ENCODE assay signal across 16 cellular contexts in genomic region chr10:88651131-88651541, GRCh38. TPM values are rescaled to one million over a fixed set of nuclear protein-coding genes. Genes with fewer than 3 reads are reported as not detected.
DNase-seq lines count a peak whose midpoint lies in the region; ATAC-seq, FAIRE-seq and TF ChIP-seq lines count a peak whose summit lies in the region.
"Had no signal": no experiment of that assay in that cellular context is flagged by ENCODE, and none has a peak within 500 bp of the region (broad histone marks: within the 10 kb centered on the region; RNA-seq: fewer than 3 reads in every experiment).

No MANE protein-coding gene starts in this region.

- H4K20me1 ChIP-seq in keratinocyte (ENCODE audit: control insufficient read depth, extremely low read depth, insufficient read depth, low read length): no peaks in the 10 kb centered on the region

- no peak overlapping the region for H3K9ac ChIP-seq in keratinocyte (ENCODE audit: control insufficient read depth, extremely low read depth, insufficient read depth, low read length)

- no peak for ATAC-seq in HG02588 (IDR thresholded peaks at IDR 0.05; ENCODE audit: unreplicated experiment)
- ATAC-seq: effector memory CD8-positive, alpha-beta T cell had no signal

- peak overlapping the region; percentile 48 for H3K4me2 ChIP-seq in keratinocyte (ENCODE audit: control insufficient read depth, extremely low read depth, insufficient read depth, low read depth, low read length)

- TF ChIP-seq CTCF in AG04449 (IDR thresholded peaks at IDR 0.05; ENCODE audit: insufficient read depth, low read length, missing control alignments) (no peak), astrocyte of the spinal cord (IDR thresholded peaks at IDR 0.05; ENCODE audit: low read depth, low read length) (no peak), keratinocyte (optimal IDR thresholded peaks at IDR 0.05 in 1 of 3, IDR thresholded peaks at IDR 0.05 in 1 of 3, conservative IDR thresholded peaks at IDR 0.05 in 1 of 3; ENCODE audit: extremely low read depth in 1 of 3, insufficient read depth in 2 of 3, low read length in 3 of 3) (no peak)

- H3K4me1 ChIP-seq in keratinocyte (ENCODE audit: control insufficient read depth, extremely low read depth, insufficient read depth, low read length): peaks cover 7% of the 10 kb centered on the region

- no peaks in the 10 kb centered on the region for H3K9me3 ChIP-seq in keratinocyte (ENCODE audit: control insufficient read depth, low read depth, low read length)

- CTCF ChIA-PET in AG04449 (lab: Yijun Ruan, JAX): interaction anchor here (0.8 to 2.5 kb wide), 2 partner anchors 37 to 68 kb away, joined by 3 to 7 read pairs; partner anchors contain the start of gene RNLS

- DNase-seq in AG04449 (ENCODE audit: low read depth, low spot score) (peak; percentile 71), HS-5 (ENCODE audit: low read depth) (peak; percentile 91), astrocyte of the spinal cord (ENCODE audit: low read depth, low spot score) (peak; percentile 92), keratinocyte (ENCODE audit: low read depth, low spot score) (no peak), GF-D8 (lab: John Stamatoyannopoulos, UW) (no peak), ureter (ENCODE audit: low spot score) (no peak)
- no peak for DNase-seq in effector CD8-positive, alpha-beta T cell (lab: John Stamatoyannopoulos, UW)
- DNase-seq: activated CD4-positive, alpha-beta memory T cell treated with anti-CD3 and anti-CD28 coated beads for 36 hours; effector memory CD8-positive, alpha-beta T cell; NCI-H1105; NCI-H82; stimulated activated naive CD4-positive, alpha-beta T cell had no signal

- H3K9me1 ChIP-seq in keratinocyte (ENCODE audit: control insufficient read depth, extremely low read depth, insufficient read depth, low read length): no peaks in the 10 kb centered on the region

- H3K36me3 ChIP-seq in keratinocyte (ENCODE audit: control insufficient read depth in 2 of 2, extremely low read depth in 1 of 2, insufficient read depth in 2 of 2, low read length in 2 of 2): no peaks in the 10 kb centered on the region

- FAIRE-seq in keratinocyte (lab: Jason Lieb, UNC): peak; percentile 49
- FAIRE-seq: H1 had no signal

- no peaks in the 10 kb centered on the region for H3K27me3 ChIP-seq in keratinocyte (ENCODE audit: control insufficient read depth, extremely low read depth, insufficient read depth, low read length)

- no peak overlapping the region for H2AFZ ChIP-seq in keratinocyte (ENCODE audit: control insufficient read depth, low read length)

- no peaks in the 10 kb centered on the region for H3K79me2 ChIP-seq in keratinocyte (ENCODE audit: control insufficient read depth, insufficient read depth, low read length)

- peak overlapping the region; percentile 19 for H3K27ac ChIP-seq in keratinocyte (ENCODE audit: control insufficient read depth, insufficient read depth, low read length)
- H3K27ac ChIP-seq: C4-2B had no signal

- in situ Hi-C loops in astrocyte of the spinal cord (cut with HindIII; ENCODE audit: low sequenced_read_pairs): no loop called here

- POLR2A ChIA-PET in AG04449 (lab: Yijun Ruan, JAX): interaction anchor here (1.6 kb wide), 1 partner anchor 94 kb away, joined by 3 read pairs; no protein-coding TSS in a partner anchor

- no peak overlapping the region for H3K4me3 ChIP-seq in AG04449 (ENCODE audit: low read depth, low read length)
- H3K4me3 ChIP-seq in astrocyte of the spinal cord (ENCODE audit: low read depth, low read length): no peak overlapping the region
- no peak overlapping the region for H3K4me3 ChIP-seq in keratinocyte (ENCODE audit: control insufficient read depth in 2 of 3, extremely low read depth in 1 of 3, insufficient read depth in 2 of 3, low read depth in 1 of 3, low read length in 3 of 3)

- dilution Hi-C loops in keratinocyte (cut with MboI; ENCODE audit: extremely low pct_ligation_motif_present, low sequenced_read_pairs): no loop called here

RNA-seq across cellular contexts. Expression of gene LIPF, which starts 13.1 kb away (rescaled TPM):
- not detected in 3 replicates for polyA plus RNA-seq in keratinocyte
- polyA plus RNA-seq in keratinocyte (2011; ENCODE audit: low read depth): not detected
- polyA plus RNA-seq in keratinocyte (2011; cell fraction: cytosol; rRNA removed): not detected in 2 replicates
- not detected in 2 replicates for polyA plus RNA-seq in keratinocyte (2011; cell fraction: nucleus; rRNA removed)
- polyA plus RNA-seq in keratinocyte (2012; ENCODE audit: low replicate concordance): not detected in 2 replicates
- not detected in 3 replicates for polyA minus RNA-seq in keratinocyte
- polyA minus RNA-seq in keratinocyte (2011; cell fraction: cytosol; rRNA and poly(A)+ RNA removed): not detected
- not detected in 2 replicates for polyA minus RNA-seq in keratinocyte (2011; cell fraction: nucleus; rRNA and poly(A)+ RNA removed)
- total RNA-seq in ureter: not detected
- total RNA-seq: activated CD4-positive, alpha-beta memory T cell treated with anti-CD3 and anti-CD28 coated beads for 36 hours; H1 had no signal
- polyA plus RNA-seq: H1, neural cell had no signal

RNA-seq across cellular contexts. Expression of gene LIPK, which starts 54.9 kb away (rescaled TPM):
- 0.23 to 1.3 TPM (median 0.56 TPM) in 3 replicates for polyA plus RNA-seq in keratinocyte
- 0.57 TPM for polyA plus RNA-seq in keratinocyte (2011; ENCODE audit: low read depth)
- 0.08 and 0.58 TPM in 2 replicates for polyA plus RNA-seq in keratinocyte (2011; cell fraction: cytosol; rRNA removed)
- polyA plus RNA-seq in keratinocyte (2011; cell fraction: nucleus; rRNA removed): 0.57 and 0.96 TPM in 2 replicates
- polyA plus RNA-seq in keratinocyte (2012; ENCODE audit: low replicate concordance): 4.2 TPM in 1 of 2 replicates, not detected in the other
- 1.3 TPM in 1 of 3 replicates, not detected in the others for polyA minus RNA-seq in keratinocyte
- not detected for polyA minus RNA-seq in keratinocyte (2011; cell fraction: cytosol; rRNA and poly(A)+ RNA removed)
- 1.1 and 1.2 TPM in 2 replicates for polyA minus RNA-seq in keratinocyte (2011; cell fraction: nucleus; rRNA and poly(A)+ RNA removed)
- not detected for total RNA-seq in ureter
- total RNA-seq: activated CD4-positive, alpha-beta memory T cell treated with anti-CD3 and anti-CD28 coated beads for 36 hours; H1 had no signal
- polyA plus RNA-seq: H1, neural cell had no signal

Comparison
In these comparisons a context has a peak if more than half of its experiments do, and no peak if none do; other contexts are left out.
1. DNase-seq: peak in AG04449 (single experiment), HS-5 (single experiment) and astrocyte of the spinal cord (single experiment); none in keratinocyte (single experiment), GF-D8 (single experiment), ureter (single experiment) and effector CD8-positive, alpha-beta T cell (single experiment).